8 cellular contexts compared by ENCODE assay signal in the genomic region with DNA sequence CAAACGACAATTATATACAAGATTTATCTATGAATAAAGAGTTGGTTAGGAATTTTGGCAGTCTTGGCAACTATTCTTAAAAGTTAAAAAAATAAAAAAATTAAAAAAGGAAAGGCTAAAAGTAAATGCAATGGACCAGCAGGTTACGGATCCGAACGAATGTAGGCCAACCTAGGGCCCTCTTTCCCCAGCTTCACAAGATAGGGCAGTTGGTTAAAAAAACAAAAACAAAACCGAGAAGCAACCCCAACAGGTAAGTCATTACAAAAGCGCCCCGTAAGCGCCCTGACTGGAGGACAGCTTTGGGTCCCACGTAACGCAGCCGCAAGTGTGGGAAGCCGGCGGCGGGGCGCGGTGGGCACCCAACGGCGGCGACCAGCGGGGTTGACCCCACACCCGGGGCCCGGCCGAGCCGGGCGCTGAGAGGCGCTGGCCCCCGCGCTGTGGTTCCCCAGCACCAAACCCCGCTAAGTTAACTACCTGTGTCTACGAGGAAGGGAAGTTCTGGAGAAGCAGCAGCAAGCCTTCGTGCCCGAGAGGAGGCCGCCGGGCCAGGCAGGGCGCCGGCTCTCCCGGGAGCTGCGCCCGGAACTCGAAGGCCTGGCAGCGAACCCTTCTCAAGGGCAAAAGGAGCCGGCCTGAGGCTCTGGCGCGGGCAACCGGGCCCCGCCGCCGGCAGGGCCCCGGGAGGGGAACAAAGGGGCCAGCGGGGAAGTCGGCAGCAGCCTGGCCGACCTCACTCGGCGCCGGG. TPM values are rescaled to one million over a fixed set of nuclear protein-coding genes. Genes with fewer than 3 reads are reported as not detected.
DNase-seq lines count a peak whose midpoint lies in the region; ATAC-seq and TF ChIP-seq lines count a peak whose summit lies in the region.

No MANE protein-coding gene starts in this region.

- H3K4me1 ChIP-seq in Peyer's patch: peaks cover 0 to 11% (median 2%) of the 10 kb centered on the region in 4 donors
- peaks cover 14% of the 10 kb centered on the region for H3K4me1 ChIP-seq in rectal smooth muscle tissue (ENCODE audit: control insufficient read depth, insufficient read depth, low read length)

- no peak for TF ChIP-seq POLR2A in Peyer's patch (IDR thresholded peaks at IDR 0.05)

- no peaks in the 10 kb centered on the region for H3K9me3 ChIP-seq in Peyer's patch

- H3K36me3 ChIP-seq in Peyer's patch (peaks cover 0 to 15% (median 0%) of the 10 kb centered on the region in 3 donors), rectal smooth muscle tissue (ENCODE audit: control insufficient read depth, insufficient read depth, low read length) (no peaks in the 10 kb centered on the region)

- intact Hi-C loops in cardiac septum (cut with DNase I): loop anchor here (2.0 to 10.0 kb wide), 3 partner anchors 42 to 179 kb away; a partner anchor contains a TSS

- ATAC-seq in HG02981 (IDR thresholded peaks at IDR 0.05; ENCODE audit: unreplicated experiment): peak; percentile 8

- no peaks in the 10 kb centered on the region for H3K27me3 ChIP-seq in Peyer's patch
- no peaks in the 10 kb centered on the region for H3K27me3 ChIP-seq in rectal smooth muscle tissue (ENCODE audit: control insufficient read depth, insufficient read depth, low read length)

- peak overlapping the region; percentile 73 to 90 (median 82) for H3K4me3 ChIP-seq in Peyer's patch
- H3K4me3 ChIP-seq in rectal smooth muscle tissue (ENCODE audit: low read length): peak overlapping the region; percentile 73

- DNase-seq in NK-92 treated with Interleukin-12 subunit alpha and Interleukin-12 subunit beta, amount 100 ng/mL, for 24 hours (lab: John Stamatoyannopoulos, UW): peak; percentile 50
- DNase-seq in NK-92 (lab: John Stamatoyannopoulos, UW; ENCODE audit: unreplicated experiment) (no peak), Peyer's patch (peak; percentile 58 to 75 (median 70)), cardiac septum (ENCODE audit: low spot score) (peak; percentile 80), GOT3 (lab: John Stamatoyannopoulos, UW) (no peak)
- DNase-seq in activated naive CD4-positive, alpha-beta T cell treated with anti-CD3 and anti-CD28 coated beads, Interleukin-2, amount 50 U/mL, for 16 hours: peak; percentile 61

- H3K27ac ChIP-seq in Peyer's patch (peak overlapping the region; percentile 96 to 99 (median 98)), rectal smooth muscle tissue (ENCODE audit: low read depth, low read length) (peak overlapping the region; percentile 95)

- TF ChIP-seq CTCF in Peyer's patch (IDR thresholded peaks at IDR 0.05): no peak

- H3K9ac ChIP-seq in rectal smooth muscle tissue (ENCODE audit: low read length): peak overlapping the region; percentile 93

RNA-seq across cellular contexts. Expression of a gene that starts 0.9 kb away (rescaled TPM):
- total RNA-seq in Peyer's patch: 100 to 1,000 TPM; 183 to 293 (median 208) TPM
- total RNA-seq in cardiac septum: 158 TPM

Comparison
In these comparisons a context has a peak if more than half of its experiments do, and no peak if none do; other contexts are left out.
1. DNase-seq: peak in NK-92 treated with Interleukin-12 subunit alpha and Interleukin-12 subunit beta, amount 100 ng/mL, for 24 hours (single experiment), Peyer's patch (3 of 3), activated naive CD4-positive, alpha-beta T cell treated with anti-CD3 and anti-CD28 coated beads, Interleukin-2, amount 50 U/mL, for 16 hours (single experiment) and cardiac septum (single experiment); none in NK-92 (single experiment) and GOT3 (single experiment).